In genomic region chr4:82864336-82865001, GRCh38 we compare ENCODE assay signal across 13 cellular contexts. TPM values are rescaled to one million over a fixed set of nuclear protein-coding genes. Genes with fewer than 3 reads are reported as not detected.
DNase-seq lines count a peak whose midpoint lies in the region; ATAC-seq and TF ChIP-seq lines count a peak whose summit lies in the region.
"Had no signal": no experiment of that assay in that cellular context is flagged by ENCODE, and none has a peak within 500 bp of the region (broad histone marks: within the 10 kb centered on the region; RNA-seq: fewer than 3 reads in every experiment).

No MANE protein-coding gene starts in this region.

- peak overlapping the region; percentile 96 for H3K27ac Mint-ChIP-seq in MCF 10A (ENCODE audit: low read depth, unreplicated experiment)
- H3K27ac Mint-ChIP-seq in T-helper 2 cell treated with Interferon-gamma antibody and Interleukin-4, amounts not matched to agents 5 μg/mL and 100 μg/mL, for 36 hours: peak overlapping the region; percentile 96
- peak overlapping the region; percentile 47 to 85 for H3K27ac Mint-ChIP-seq in effector memory CD8-positive, alpha-beta T cell
- peak overlapping the region; percentile 73 to 95 for H3K27ac Mint-ChIP-seq in stimulated activated naive CD8-positive, alpha-beta T cell treated with anti-CD3 and anti-CD28 coated beads, Interleukin-15, amount 100 ng/mL, for 72 hours

- H3K9me3 Mint-ChIP-seq in MCF 10A (ENCODE audit: unreplicated experiment): no peaks in the 10 kb centered on the region
- no peaks in the 10 kb centered on the region for H3K9me3 Mint-ChIP-seq in T-helper 2 cell treated with Interferon-gamma antibody and Interleukin-4, amounts not matched to agents 5 μg/mL and 100 μg/mL, for 36 hours
- no peaks in the 10 kb centered on the region for H3K9me3 Mint-ChIP-seq in effector memory CD8-positive, alpha-beta T cell
- H3K9me3 Mint-ChIP-seq in stimulated activated naive CD8-positive, alpha-beta T cell treated with anti-CD3 and anti-CD28 coated beads, Interleukin-15, amount 100 ng/mL, for 72 hours: no peaks in the 10 kb centered on the region

- intact Hi-C loops in MCF 10A (cut with micrococcal nuclease): no loop called here
- intact Hi-C loops in breast epithelium (cut with DNase I; ENCODE audit: low total_unique reads): no loop called here

- peak overlapping the region; percentile 41 for H3K4me3 Mint-ChIP-seq in MCF 10A (ENCODE audit: unreplicated experiment)
- H3K4me3 Mint-ChIP-seq in T-helper 2 cell treated with Interferon-gamma antibody and Interleukin-4, amounts not matched to agents 5 μg/mL and 100 μg/mL, for 36 hours: peak overlapping the region; percentile 80
- no peak overlapping the region for H3K4me3 Mint-ChIP-seq in effector memory CD8-positive, alpha-beta T cell
- H3K4me3 Mint-ChIP-seq in stimulated activated naive CD8-positive, alpha-beta T cell treated with anti-CD3 and anti-CD28 coated beads, Interleukin-15, amount 100 ng/mL, for 72 hours: peak overlapping the region; percentile 75 to 83

- TF ChIP-seq POLR2A in breast epithelium (IDR thresholded peaks at IDR 0.05): no peak

- TF ChIP-seq CTCF in MCF 10A (IDR thresholded peaks at IDR 0.05; ENCODE audit: unreplicated experiment) (no peak), breast epithelium (IDR thresholded peaks at IDR 0.05) (no peak)

- CTCF ChIA-PET in MCF 10A (lab: Yijun Ruan, JAX): no interaction called here

- H3K4me1 ChIP-seq in breast epithelium: no peaks in the 10 kb centered on the region

- H3K27me3 ChIP-seq in breast epithelium: no peaks in the 10 kb centered on the region
- H3K27me3 ChIP-seq: esophagus muscularis mucosa had no signal

- no TSS peak for BruUV-seq in MCF 10A (replicated peaks; lab: Mats Ljungman, UMichigan)

- POLR2A ChIA-PET in MCF 10A (lab: Yijun Ruan, JAX): interaction anchor here (0.7 to 1.9 kb wide), 3 partner anchors 21 to 47 kb away, joined by 5 to 7 read pairs (median 6); no protein-coding TSS in a partner anchor

- no peak for ATAC-seq in effector memory CD8-positive, alpha-beta T cell (replicated peaks)
- ATAC-seq in stimulated activated naive CD8-positive, alpha-beta T cell treated with anti-CD3 and anti-CD28 coated beads, Interleukin-15, amount 100 ng/mL, for 72 hours: peak; percentile 79
- no peak for ATAC-seq in GM19023 (IDR thresholded peaks at IDR 0.05; ENCODE audit: unreplicated experiment)

- no peak overlapping the region for H3K4me3 ChIP-seq in breast epithelium
- H3K4me3 ChIP-seq: esophagus muscularis mucosa had no signal

- H3K36me3 ChIP-seq in breast epithelium: peaks cover 10% of the 10 kb centered on the region

- H3K27me3 Mint-ChIP-seq in MCF 10A (ENCODE audit: insufficient read depth, unreplicated experiment): no peaks in the 10 kb centered on the region
- H3K27me3 Mint-ChIP-seq in T-helper 2 cell treated with Interferon-gamma antibody and Interleukin-4, amounts not matched to agents 5 μg/mL and 100 μg/mL, for 36 hours (ENCODE audit: low read depth): no peaks in the 10 kb centered on the region
- no peaks in the 10 kb centered on the region for H3K27me3 Mint-ChIP-seq in effector memory CD8-positive, alpha-beta T cell
- no peaks in the 10 kb centered on the region for H3K27me3 Mint-ChIP-seq in stimulated activated naive CD8-positive, alpha-beta T cell treated with anti-CD3 and anti-CD28 coated beads, Interleukin-15, amount 100 ng/mL, for 72 hours

- peaks cover 98% of the 10 kb centered on the region for H3K36me3 Mint-ChIP-seq in MCF 10A (ENCODE audit: insufficient read depth, unreplicated experiment)
- H3K36me3 Mint-ChIP-seq in T-helper 2 cell treated with Interferon-gamma antibody and Interleukin-4, amounts not matched to agents 5 μg/mL and 100 μg/mL, for 36 hours (ENCODE audit: low read depth): peaks cover 65% of the 10 kb centered on the region
- H3K36me3 Mint-ChIP-seq in effector memory CD8-positive, alpha-beta T cell (ENCODE audit: insufficient read depth): peaks cover 83% of the 10 kb centered on the region

- DNase-seq in MCF 10A (ENCODE audit: unreplicated experiment): no peak
- DNase-seq in breast epithelium (ENCODE audit: low spot score in 2 of 2): no peak
- DNase-seq in T-helper 2 cell treated with Interferon-gamma antibody and Interleukin-4, amounts not matched to agents 5 μg/mL and 100 μg/mL, for 36 hours (ENCODE audit: low spot score): peak; percentile 37
- DNase-seq in effector memory CD8-positive, alpha-beta T cell: no peak
- DNase-seq in stimulated activated naive CD8-positive, alpha-beta T cell treated with anti-CD3 and anti-CD28 coated beads, Interleukin-15, amount 100 ng/mL, for 72 hours: peak; percentile 20 to 39
- no peak for DNase-seq in nucleus accumbens (lab: John Stamatoyannopoulos, UW)
- no peak for DNase-seq in NCI-H1105 (lab: John Stamatoyannopoulos, UW)
- DNase-seq: activated effector memory CD4-positive, alpha-beta T cell treated with anti-CD3 and anti-CD28 coated beads, Interleukin-2, amount 50 U/mL, for 16 hours; NCI-H1930; occipital lobe; SHP77 treated with DMSO at 0.1 percent for 48 hours had no signal

- H3K9me3 ChIP-seq in breast epithelium: no peaks in the 10 kb centered on the region
- H3K9me3 ChIP-seq: esophagus muscularis mucosa had no signal

- H3K4me1 Mint-ChIP-seq in MCF 10A (ENCODE audit: insufficient read depth, unreplicated experiment): peaks cover 20% of the 10 kb centered on the region
- H3K4me1 Mint-ChIP-seq in T-helper 2 cell treated with Interferon-gamma antibody and Interleukin-4, amounts not matched to agents 5 μg/mL and 100 μg/mL, for 36 hours (ENCODE audit: low read depth): peaks cover 39% of the 10 kb centered on the region
- peaks cover 7 to 17% of the 10 kb centered on the region in 2 donors for H3K4me1 Mint-ChIP-seq in effector memory CD8-positive, alpha-beta T cell (ENCODE audit: low read depth in 2 of 2)
- H3K4me1 Mint-ChIP-seq in stimulated activated naive CD8-positive, alpha-beta T cell treated with anti-CD3 and anti-CD28 coated beads, Interleukin-15, amount 100 ng/mL, for 72 hours: peaks cover 40% of the 10 kb centered on the region

- H3K27ac ChIP-seq in breast epithelium: peak overlapping the region in 1 of 2 donors; percentile 30

RNA-seq across cellular contexts. Expression of gene SEC31A, which starts 26.5 kb away (rescaled TPM):
- total RNA-seq in MCF 10A (2022): 212 and 229 TPM in 2 replicates
- total RNA-seq in breast epithelium: 100 to 1,000 TPM; 186 to 234 (median 231) TPM

RNA-seq across cellular contexts. Expression of gene THAP9, which starts 36.1 kb away (rescaled TPM):
- total RNA-seq in MCF 10A (2022) (3.6 and 4.0 TPM in 2 replicates), breast epithelium (1 to 10 TPM; 3.7 to 8.6 (median 5.2) TPM)

Comparison
In these comparisons a context has a peak if more than half of its experiments do, and no peak if none do; other contexts are left out.
1. DNase-seq: peak in T-helper 2 cell treated with Interferon-gamma antibody and Interleukin-4, amounts not matched to agents 5 μg/mL and 100 μg/mL, for 36 hours (single experiment) and stimulated activated naive CD8-positive, alpha-beta T cell treated with anti-CD3 and anti-CD28 coated beads, Interleukin-15, amount 100 ng/mL, for 72 hours (2 of 2); none in MCF 10A (single experiment), breast epithelium (0 of 2), effector memory CD8-positive, alpha-beta T cell (0 of 3), nucleus accumbens (0 of 56) and NCI-H1105 (single experiment).
2. H3K4me3 Mint-ChIP-seq: peak in MCF 10A (single experiment), T-helper 2 cell treated with Interferon-gamma antibody and Interleukin-4, amounts not matched to agents 5 μg/mL and 100 μg/mL, for 36 hours (single experiment) and stimulated activated naive CD8-positive, alpha-beta T cell treated with anti-CD3 and anti-CD28 coated beads, Interleukin-15, amount 100 ng/mL, for 72 hours (2 of 2); none in effector memory CD8-positive, alpha-beta T cell (0 of 2).
3. Peak in every context shown above with its lines, with median percentiles within 50 percentile points of each other: H3K27ac Mint-ChIP-seq.